Comparison of ENCODE assay signal across 8 cellular contexts in genomic region chr2:200509227-200509607, GRCh38. TPM values are rescaled to one million over a fixed set of nuclear protein-coding genes. Genes with fewer than 3 reads are reported as not detected.
DNase-seq lines count a peak whose midpoint lies in the region; ATAC-seq lines count a peak whose summit lies in the region.

No MANE protein-coding gene starts in this region.

- H3K9me3 Mint-ChIP-seq in activated CD8-positive, alpha-beta T cell treated with anti-CD3 and anti-CD28 coated beads, Interleukin-2, amount 10 ng/mL, durations not matched to agents 7 days and 5 days (ENCODE audit: insufficient read depth): no peaks in the 10 kb centered on the region

- CTCF ChIA-PET in activated CD8-positive, alpha-beta T cell treated with anti-CD3 and anti-CD28 coated beads, Interleukin-2, amount 10 ng/mL, durations not matched to agents 7 days and 5 days (lab: Charles Lee): interaction anchor here (0.6 to 1.7 kb wide), 13 partner anchors 10 to 188 kb away, joined by 3 to 12 read pairs (median 4); partner anchors contain the start of gene SGO2

- H3K27me3 Mint-ChIP-seq in activated CD8-positive, alpha-beta T cell treated with anti-CD3 and anti-CD28 coated beads, Interleukin-2, amount 10 ng/mL, durations not matched to agents 7 days and 5 days (ENCODE audit: low read depth): no peaks in the 10 kb centered on the region

- peaks cover 14% of the 10 kb centered on the region for H3K36me3 Mint-ChIP-seq in activated CD8-positive, alpha-beta T cell treated with anti-CD3 and anti-CD28 coated beads, Interleukin-2, amount 10 ng/mL, durations not matched to agents 7 days and 5 days (ENCODE audit: low read depth)

- ATAC-seq in HG03045 (IDR thresholded peaks at IDR 0.05; ENCODE audit: unreplicated experiment): peak; percentile 5
- no peak for ATAC-seq in activated CD8-positive, alpha-beta T cell treated with anti-CD3 and anti-CD28 coated beads, Interleukin-2, amount 10 ng/mL, durations not matched to agents 7 days and 5 days
- ATAC-seq in GM21825 (IDR thresholded peaks at IDR 0.05; ENCODE audit: unreplicated experiment): no peak

- H3K4me3 Mint-ChIP-seq in activated CD8-positive, alpha-beta T cell treated with anti-CD3 and anti-CD28 coated beads, Interleukin-2, amount 10 ng/mL, durations not matched to agents 7 days and 5 days: peak overlapping the region; percentile 96

- H3K27ac Mint-ChIP-seq in activated CD8-positive, alpha-beta T cell treated with anti-CD3 and anti-CD28 coated beads, Interleukin-2, amount 10 ng/mL, durations not matched to agents 7 days and 5 days: peak overlapping the region; percentile 93

- POLR2A ChIA-PET in activated CD8-positive, alpha-beta T cell treated with anti-CD3 and anti-CD28 coated beads, Interleukin-2, amount 10 ng/mL, durations not matched to agents 7 days and 5 days (lab: Charles Lee): interaction anchor here (1.3 to 2.1 kb wide), 2 partner anchors 16 to 17 kb away, joined by 5 to 11 read pairs; partner anchors contain the start of gene SGO2

- peak; percentile 44 for DNase-seq in GM03348 (ENCODE audit: low spot score)
- no peak for DNase-seq in activated CD8-positive, alpha-beta T cell treated with anti-CD3 and anti-CD28 coated beads, Interleukin-2, amount 10 ng/mL, durations not matched to agents 7 days and 5 days
- DNase-seq in globus pallidus (ENCODE audit: low spot score): peak; percentile 21
- DNase-seq in pons (ENCODE audit: low spot score): peak; percentile 22
- no peak for DNase-seq in NCI-H1417 (lab: John Stamatoyannopoulos, UW)
- DNase-seq in NCI-H1436 (lab: John Stamatoyannopoulos, UW): no peak

- peaks cover 18% of the 10 kb centered on the region for H3K4me1 Mint-ChIP-seq in activated CD8-positive, alpha-beta T cell treated with anti-CD3 and anti-CD28 coated beads, Interleukin-2, amount 10 ng/mL, durations not matched to agents 7 days and 5 days (ENCODE audit: low read depth)

RNA-seq across cellular contexts. Expression of gene KCTD18, which starts 0.7 kb away (rescaled TPM):
- total RNA-seq in activated CD8-positive, alpha-beta T cell treated with anti-CD3 and anti-CD28 coated beads, Interleukin-2, amount 10 ng/mL, durations not matched to agents 7 days and 5 days: 10 to 100 TPM; 14.3 to 14.8 TPM

RNA-seq across cellular contexts. Expression of gene SGO2, which starts 16.8 kb away (rescaled TPM):
- total RNA-seq in activated CD8-positive, alpha-beta T cell treated with anti-CD3 and anti-CD28 coated beads, Interleukin-2, amount 10 ng/mL, durations not matched to agents 7 days and 5 days: 10 to 100 TPM; 54.4 to 56.5 TPM

Comparison
In these comparisons a context has a peak if more than half of its experiments do, and no peak if none do; other contexts are left out.
1. DNase-seq: peak in GM03348 (single experiment), globus pallidus (single experiment) and pons (single experiment); none in activated CD8-positive, alpha-beta T cell treated with anti-CD3 and anti-CD28 coated beads, Interleukin-2, amount 10 ng/mL, durations not matched to agents 7 days and 5 days (single experiment), NCI-H1417 (0 of 3) and NCI-H1436 (single experiment).